Comparison of ENCODE assay signal across 8 cellular contexts in genomic region chr2:113889471-113890252, GRCh38. TPM values are rescaled to one million over a fixed set of nuclear protein-coding genes. Genes with fewer than 3 reads are reported as not detected.
A peak's percentile ranks its signal among the peaks of the same experiment; 100 is the strongest.
DNase-seq lines count a peak whose midpoint lies in the region; ATAC-seq, FAIRE-seq and TF ChIP-seq lines count a peak whose summit lies in the region.

ACTR3 (plus strand) TSS chr2:113890089; CDS start chr2:113890280, 191 bp downstream.

- H3K27ac Mint-ChIP-seq in astrocyte (ENCODE audit: unreplicated experiment), result peak within 1 kb of the TSS; percentile 93

- under 1% methylated on average over 51 of the region's 51 CpGs for WGBS in right cardiac atrium

- DNase-seq in NCI-H2029 (lab: John Stamatoyannopoulos, UW) (peak; percentile 95), T-helper 22 cell (ENCODE audit: low read depth) (peak; percentile 97), astrocyte (ENCODE audit: low read depth) (peak; percentile 94), right cardiac atrium (peak; percentile 98 to 99 (median 99)), pulmonary artery endothelial cell (ENCODE audit: low read depth, low spot score) (peak; percentile 91), uterus (peak; percentile 97 to 99)

- H3K9me3 Mint-ChIP-seq in astrocyte (ENCODE audit: unreplicated experiment), result no peaks in the 10 kb centered on the region

- TF ChIP-seq POLR2A in GM18505 (IDR thresholded peaks at IDR 0.05; ENCODE audit: borderline replicate concordance, extremely low read depth, insufficient read depth, insufficient read length) (peak; percentile 86), uterus (IDR thresholded peaks at IDR 0.05) (peak; percentile 79 to 83)

- peaks cover 6% of the 10 kb centered on the region for H3K36me3 Mint-ChIP-seq in astrocyte (ENCODE audit: low read depth, unreplicated experiment)

- peak within 1 kb of the TSS; percentile 94 for H3K9ac ChIP-seq in astrocyte (ENCODE audit: low read length)

- peaks cover 75% of the 10 kb centered on the region for H3K79me2 ChIP-seq in astrocyte (ENCODE audit: insufficient read depth, low read length)

- H3K27me3 Mint-ChIP-seq in astrocyte (ENCODE audit: low read depth, unreplicated experiment), result no peaks in the 10 kb centered on the region

- H3K27ac ChIP-seq in astrocyte (ENCODE audit: low read depth, low read length), result peak within 1 kb of the TSS; percentile 85
- peak within 1 kb of the TSS; percentile 99 for H3K27ac ChIP-seq in right cardiac atrium (ENCODE audit: low read length)
- peak within 1 kb of the TSS; percentile 94 to 95 for H3K27ac ChIP-seq in uterus

- no peak for FAIRE-seq in astrocyte (lab: Jason Lieb, UNC)

- H3K4me1 ChIP-seq in astrocyte (ENCODE audit: insufficient read depth, low read length) (peaks cover 41% of the 10 kb centered on the region), right cardiac atrium (ENCODE audit: control insufficient read depth, insufficient read depth, low read length) (peaks cover 3% of the 10 kb centered on the region), uterus (no peaks in the 10 kb centered on the region)

- intact Hi-C loops in right cardiac atrium (cut with DNase I), result loop anchor here in 3 of 4 donors (2.0 to 10.0 kb wide), 3 partner anchors 132 to 135 kb away; partner anchors contain the start of gene SLC35F5 (in 3 of the 3)
- intact Hi-C loops in uterus (cut with DNase I; ENCODE audit: low total_unique reads), result no loop called here

- TF ChIP-seq CTCF in astrocyte (IDR thresholded peaks at IDR 0.05; ENCODE audit: insufficient read depth, low read depth, low read length), result no peak
- peak in 1 of 4 experiments; percentile 37 for TF ChIP-seq CTCF in uterus (IDR thresholded peaks at IDR 0.05)

- peak; percentile 67 for ATAC-seq in GM18505 (IDR thresholded peaks at IDR 0.05; ENCODE audit: unreplicated experiment)
- peak; percentile 52 for ATAC-seq in HG02973 (IDR thresholded peaks at IDR 0.05; ENCODE audit: unreplicated experiment)
- ATAC-seq in right cardiac atrium, result peak; percentile 99

- H2AFZ ChIP-seq in astrocyte (ENCODE audit: low read depth, low read length), result peak within 1 kb of the TSS; percentile 70

- H3K4me2 ChIP-seq in astrocyte (ENCODE audit: low read length), result peak within 1 kb of the TSS; percentile 86

- H3K4me1 Mint-ChIP-seq in astrocyte (ENCODE audit: low read depth, unreplicated experiment), result peaks cover 42% of the 10 kb centered on the region

- H3K4me3 Mint-ChIP-seq in astrocyte (ENCODE audit: unreplicated experiment), result peak within 1 kb of the TSS; percentile 95

- H3K9me3 ChIP-seq in astrocyte (ENCODE audit: insufficient read depth, low read depth, low read length) (no peaks in the 10 kb centered on the region), right cardiac atrium (ENCODE audit: control insufficient read depth, low read length) (no peaks in the 10 kb centered on the region), uterus (no peaks in the 10 kb centered on the region)

- peaks cover 28% of the 10 kb centered on the region for H4K20me1 ChIP-seq in astrocyte (ENCODE audit: insufficient read depth, low read length)

- peak within 1 kb of the TSS; percentile 91 for H3K4me3 ChIP-seq in astrocyte (ENCODE audit: insufficient read depth, low read depth, low read length)
- H3K4me3 ChIP-seq in right cardiac atrium (ENCODE audit: low read length), result peak within 1 kb of the TSS; percentile 99
- H3K4me3 ChIP-seq in uterus, result peak within 1 kb of the TSS; percentile 90 to 91

- H3K27me3 ChIP-seq in astrocyte (ENCODE audit: insufficient read depth, low read length) (no peaks in the 10 kb centered on the region), right cardiac atrium (ENCODE audit: control insufficient read depth, insufficient read depth) (no peaks in the 10 kb centered on the region), uterus (no peaks in the 10 kb centered on the region)

- no peaks in the 10 kb centered on the region for H3K36me3 ChIP-seq in astrocyte (ENCODE audit: insufficient read depth, low read length)
- no peaks in the 10 kb centered on the region for H3K36me3 ChIP-seq in uterus

RNA-seq across cellular contexts. Expression of gene ACTR3, which starts in this region (rescaled TPM):
- total RNA-seq in astrocyte, result 488 and 495 TPM in 2 replicates
- 100 to 1,000 TPM; 120 to 168 (median 137) TPM for total RNA-seq in right cardiac atrium
- polyA plus RNA-seq in right cardiac atrium, result 42.3 TPM
- total RNA-seq in pulmonary artery endothelial cell, result 317 and 418 TPM in 2 replicates
- 100 to 1,000 TPM in 3 of 4 donors, 10 to 100 TPM in 1; 70.0 to 179 (median 162) TPM for total RNA-seq in uterus

Comparison
In these comparisons a context has a peak if more than half of its experiments do, and no peak if none do; other contexts are left out.
1. Peak in every context shown above with its lines: DNase-seq, ATAC-seq, H3K4me3 ChIP-seq and H3K27ac ChIP-seq.